14 cellular contexts compared by ENCODE assay signal in the genomic region with DNA sequence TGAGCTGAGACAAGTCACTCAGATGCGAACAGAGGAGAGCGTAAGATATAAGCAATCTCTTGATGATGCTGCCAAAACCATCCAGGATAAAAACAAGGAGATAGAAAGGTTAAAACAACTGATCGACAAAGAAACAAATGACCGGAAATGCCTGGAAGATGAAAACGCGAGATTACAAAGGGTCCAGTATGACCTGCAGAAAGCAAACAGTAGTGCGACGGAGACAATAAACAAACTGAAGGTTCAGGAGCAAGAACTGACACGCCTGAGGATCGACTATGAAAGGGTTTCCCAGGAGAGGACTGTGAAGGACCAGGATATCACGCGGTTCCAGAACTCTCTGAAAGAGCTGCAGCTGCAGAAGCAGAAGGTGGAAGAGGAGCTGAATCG. TPM values are rescaled to one million over a fixed set of nuclear protein-coding genes. Genes with fewer than 3 reads are reported as not detected.
DNase-seq lines count a peak whose midpoint lies in the region; ATAC-seq and TF ChIP-seq lines count a peak whose summit lies in the region.
"Had no signal": no experiment of that assay in that cellular context is flagged by ENCODE, and none has a peak within 500 bp of the region (broad histone marks: within the 10 kb centered on the region; RNA-seq: fewer than 3 reads in every experiment).

No MANE protein-coding gene starts in this region.

- intact Hi-C loops in breast epithelium (cut with DNase I; ENCODE audit: low total_unique reads), result no loop called here
- intact Hi-C loops in left ventricle myocardium superior (cut with micrococcal nuclease), result no loop called here

- H3K36me3 ChIP-seq in RWPE2 (ENCODE audit: low read depth) (peaks cover 97% of the 10 kb centered on the region), breast epithelium (no peaks in the 10 kb centered on the region)
- H3K36me3 ChIP-seq: BLaER1 treated with 17β-estradiol and CSF1 and Interleukin-3, amounts not matched to agents 10 nM and 100 nM had no signal

- ATAC-seq in RWPE2 (ENCODE audit: low read depth), result peak; percentile 26; the same call in 1 of the 3 replicates
- peak; percentile 6 for ATAC-seq in esophagus mucosa
- no peak for ATAC-seq in left ventricle myocardium superior

- no peak for TF ChIP-seq POLR2A in breast epithelium (IDR thresholded peaks at IDR 0.05)

- H3K27me3 ChIP-seq in RWPE2 (ENCODE audit: insufficient read depth, poor library complexity, severe bottlenecking), result no peaks in the 10 kb centered on the region
- H3K27me3 ChIP-seq in breast epithelium, result no peaks in the 10 kb centered on the region
- H3K27me3 ChIP-seq: BLaER1 treated with 17β-estradiol and CSF1 and Interleukin-3, amounts not matched to agents 10 nM and 100 nM had no signal

- H3K27ac ChIP-seq in RWPE2 (ENCODE audit: poor library complexity, severe bottlenecking) (peak overlapping the region; percentile 11), breast epithelium (no peak overlapping the region), caudate nucleus (ENCODE audit: low read depth, low read length) (no peak overlapping the region)
- H3K27ac ChIP-seq: BLaER1 treated with 17β-estradiol and CSF1 and Interleukin-3, amounts not matched to agents 10 nM and 100 nM had no signal

- H3K9me3 ChIP-seq in RWPE2 (ENCODE audit: severe bottlenecking) (no peaks in the 10 kb centered on the region), breast epithelium (no peaks in the 10 kb centered on the region)
- H3K9me3 ChIP-seq: BLaER1 treated with 17β-estradiol and CSF1 and Interleukin-3, amounts not matched to agents 10 nM and 100 nM had no signal

- DNase-seq in NCI-H748 (lab: John Stamatoyannopoulos, UW; ENCODE audit: unreplicated experiment) (peak; percentile 10), NCI-H748 treated with DMSO at 0.1 percent for 48 hours (lab: John Stamatoyannopoulos, UW) (no peak), RWPE2 (ENCODE audit: low spot score) (no peak), breast epithelium (ENCODE audit: low spot score in 2 of 2) (no peak), left ventricle myocardium superior (no peak), caudate nucleus (lab: John Stamatoyannopoulos, UW) (no peak), NCI-H2107 (lab: John Stamatoyannopoulos, UW) (no peak)
- DNase-seq: CD4-positive, CD25-positive, alpha-beta regulatory T cell; DMS 273 treated with DMSO at 0.1 percent for 48 hours; GF-D8; GOT3; H9 had no signal

- no peaks in the 10 kb centered on the region for H3K4me1 ChIP-seq in RWPE2 (ENCODE audit: insufficient read depth, poor library complexity, severe bottlenecking)
- H3K4me1 ChIP-seq in breast epithelium, result no peaks in the 10 kb centered on the region

- TF ChIP-seq CTCF in RWPE2 (IDR thresholded peaks at IDR 0.05; ENCODE audit: poor library complexity, severe bottlenecking) (no peak), breast epithelium (IDR thresholded peaks at IDR 0.05) (no peak)

- no peak overlapping the region for H3K4me3 ChIP-seq in RWPE2 (ENCODE audit: severe bottlenecking)
- H3K4me3 ChIP-seq in breast epithelium, result no peak overlapping the region
- H3K4me3 ChIP-seq: BLaER1 treated with 17β-estradiol and CSF1 and Interleukin-3, amounts not matched to agents 10 nM and 100 nM had no signal

RNA-seq across cellular contexts. Expression of a gene that starts 9.5 kb away (rescaled TPM):
- total RNA-seq in esophagus mucosa (6.4 TPM), breast epithelium (10 to 100 TPM; 13.9 to 20.9 (median 15.4) TPM), left ventricle myocardium superior (17.3 TPM)

RNA-seq across cellular contexts. Expression of a gene that starts 39.1 kb away (rescaled TPM):
- total RNA-seq in esophagus mucosa, result 1,306 TPM
- 100 to 1,000 TPM in 1 of 3 donors, 10 to 100 TPM in 1, 1 to 10 TPM in 1; 2.1 to 165 (median 95.4) TPM for total RNA-seq in breast epithelium
- 314 TPM for total RNA-seq in left ventricle myocardium superior
- total RNA-seq: CD4-positive, CD25-positive, alpha-beta regulatory T cell had no signal
